Comparison of ENCODE assay signal across 9 cellular contexts in the genomic region with DNA sequence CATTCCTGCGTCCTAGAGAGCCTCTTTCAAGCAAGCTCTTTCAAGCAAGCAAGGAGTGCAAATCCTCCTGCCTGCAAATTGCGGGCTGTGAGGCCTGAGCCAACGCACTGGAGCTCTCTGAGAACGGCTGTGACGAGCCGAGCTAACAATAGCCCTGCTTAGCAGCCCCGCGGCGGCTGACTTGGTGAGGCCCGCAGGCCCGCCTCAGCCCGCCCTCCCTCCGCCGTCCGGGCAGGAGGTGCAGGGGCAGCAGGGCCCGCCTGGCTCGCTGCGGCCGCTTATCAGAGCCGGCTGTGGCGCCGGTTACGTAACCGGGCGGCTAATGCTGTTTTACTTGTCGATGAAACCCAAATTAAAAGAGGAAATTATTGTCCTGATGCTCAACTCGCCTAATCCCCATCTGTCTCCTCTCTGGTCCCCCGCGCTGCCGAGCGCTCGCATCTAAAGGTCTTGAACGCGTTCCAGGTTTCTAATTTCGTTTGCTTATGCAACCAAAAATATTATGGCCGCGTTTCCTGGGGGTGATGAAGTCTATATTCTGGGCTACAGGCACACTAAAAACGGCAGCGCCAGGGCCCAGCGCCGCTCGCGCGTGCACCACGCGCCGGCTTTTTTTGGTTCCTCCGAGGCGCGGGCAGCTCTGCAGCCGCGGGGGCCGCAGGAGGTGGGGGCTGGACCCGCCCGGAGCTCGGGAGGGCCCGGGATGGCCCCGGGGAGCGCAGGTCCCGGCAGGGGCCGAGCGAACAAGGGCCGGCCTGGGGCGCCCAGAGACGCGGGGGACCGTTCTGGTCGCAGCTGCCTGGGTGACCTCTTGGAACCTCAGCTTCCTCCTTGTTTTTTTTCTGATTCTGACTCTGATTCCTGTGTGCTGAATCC.
DNase-seq lines count a peak whose midpoint lies in the region; ATAC-seq, FAIRE-seq and TF ChIP-seq lines count a peak whose summit lies in the region.
"Had no signal": no experiment of that assay in that cellular context is flagged by ENCODE, and none has a peak within 500 bp of the region (broad histone marks: within the 10 kb centered on the region; RNA-seq: fewer than 3 reads in every experiment).

No MANE protein-coding gene starts in this region.

- peak overlapping the region; percentile 77 for H3K27ac ChIP-seq in HepG2 (ENCODE audit: extremely low read length, insufficient read depth, low read length)

- peak; percentile 66 for FAIRE-seq in HepG2 (lab: Jason Lieb, UNC)
- FAIRE-seq: TTC549 had no signal

- H3K79me2 ChIP-seq in HepG2 (ENCODE audit: insufficient read depth, low read length): no peaks in the 10 kb centered on the region

- no peak for TF ChIP-seq RAD21 in HepG2 (CRISPR knock-in tag; IDR thresholded peaks at IDR 0.05)

- peak; percentile 59 for ATAC-seq in HG03045 (IDR thresholded peaks at IDR 0.05; ENCODE audit: unreplicated experiment)
- peak; percentile 89 for ATAC-seq in HepG2
- ATAC-seq in HG03378 (IDR thresholded peaks at IDR 0.05; ENCODE audit: unreplicated experiment): no peak

- no peak for TF ChIP-seq CTCF in HepG2 (CRISPR knock-in tag; IDR thresholded peaks at IDR 0.05)

- H3K36me3 Mint-ChIP-seq in activated CD4-positive, alpha-beta T cell treated with anti-CD3 and anti-CD28 coated beads, Interleukin-2, amount 10 ng/mL, durations not matched to agents 7 days and 5 days (ENCODE audit: low read depth): no peaks in the 10 kb centered on the region

- peak overlapping the region; percentile 71 for H2AFZ ChIP-seq in HepG2 (ENCODE audit: low read length)

- in situ Hi-C loops in HepG2 (cut with HindIII; ENCODE audit: extremely low pct_ligation_motif_present, low pct_unique_long_range_greater_than_20kb): no loop called here

- BruUV-seq in HepG2 (replicated peaks; lab: Mats Ljungman, UMichigan): TSS peak; percentile 74

- H3K27me3 Mint-ChIP-seq in activated CD4-positive, alpha-beta T cell treated with anti-CD3 and anti-CD28 coated beads, Interleukin-2, amount 10 ng/mL, durations not matched to agents 7 days and 5 days: peaks cover 17% of the 10 kb centered on the region

- peak overlapping the region; percentile 87 for H3K27ac Mint-ChIP-seq in activated CD4-positive, alpha-beta T cell treated with anti-CD3 and anti-CD28 coated beads, Interleukin-2, amount 10 ng/mL, durations not matched to agents 7 days and 5 days

- under 1% methylated on average over 42 of the region's 68 CpGs for WGBS in HepG2 (ENCODE audit: low lambda C conversion rate)

- DNase-seq in Daoy (ENCODE audit: low read depth) (peak; percentile 50), NCI-H510A treated with DMSO at 0.1 percent for 48 hours (lab: John Stamatoyannopoulos, UW) (peak; percentile 87), ecto neural progenitor cell (ENCODE audit: low spot score) (peak; percentile 91), HepG2 (ENCODE audit: low spot score) (peak; percentile 77)
- DNase-seq in activated CD4-positive, alpha-beta T cell treated with anti-CD3 and anti-CD28 coated beads, Interleukin-2, amount 10 ng/mL, durations not matched to agents 7 days and 5 days: peak; percentile 45
- DNase-seq in stimulated activated CD4-positive, alpha-beta T cell treated with anti-CD3 and anti-CD28 coated beads, Interleukin-1b, Interleukin-23, amount 100 ng/mL, for 24 hours (ENCODE audit: low read depth in 4 of 4, low spot score in 1 of 4): peak in 3 of 4 experiments; percentile 14 to 32 (median 24)

- no peaks in the 10 kb centered on the region for H3K36me3 ChIP-seq in HepG2 (replicated peaks in 1 of 2; ENCODE audit: control insufficient read depth in 1 of 2, insufficient read depth in 2 of 2, low read length in 2 of 2)

- no peaks in the 10 kb centered on the region for H3K9me3 ChIP-seq in HepG2 (ENCODE audit: low read length)

- peaks cover 31% of the 10 kb centered on the region for H3K4me1 Mint-ChIP-seq in activated CD4-positive, alpha-beta T cell treated with anti-CD3 and anti-CD28 coated beads, Interleukin-2, amount 10 ng/mL, durations not matched to agents 7 days and 5 days

- H3K9ac ChIP-seq in HepG2 (ENCODE audit: insufficient read depth, low read depth, low read length): peak overlapping the region; percentile 69

- POLR2A ChIA-PET in activated CD4-positive, alpha-beta T cell treated with anti-CD3 and anti-CD28 coated beads, Interleukin-2, amount 10 ng/mL, durations not matched to agents 7 days and 5 days (lab: Charles Lee): interaction anchor here (0.7 to 1.2 kb wide), 2 partner anchors 65 to 67 kb away, joined by 3 read pairs; a partner anchor contains a TSS
- POLR2A ChIA-PET in HepG2 (lab: Yijun Ruan, JAX): interaction anchor here (0.6 to 2.9 kb wide), 18 partner anchors 8 to 784 kb away, joined by 3 to 73 read pairs (median 10); a partner anchor contains a TSS

- intact Hi-C loops in HepG2 (cut with micrococcal nuclease; ENCODE audit: unreplicated experiment): loop anchor here (1.0 to 2.0 kb wide), 2 partner anchors 12 to 14 kb away; no protein-coding TSS in a partner anchor

- no peak for TF ChIP-seq EP300 in HepG2 (IDR thresholded peaks at IDR 0.05; ENCODE audit: low read depth in 2 of 2, low read length in 2 of 2)
- no peak for TF ChIP-seq EP300 in HepG2 (CRISPR knock-in tag; IDR thresholded peaks at IDR 0.05; ENCODE audit: borderline replicate concordance)

- no peaks in the 10 kb centered on the region for H4K20me1 ChIP-seq in HepG2 (ENCODE audit: insufficient read depth, low read length)

- H3K4me3 Mint-ChIP-seq in activated CD4-positive, alpha-beta T cell treated with anti-CD3 and anti-CD28 coated beads, Interleukin-2, amount 10 ng/mL, durations not matched to agents 7 days and 5 days: peak overlapping the region; percentile 64

- peaks cover 74% of the 10 kb centered on the region for H3K4me1 ChIP-seq in HepG2 (ENCODE audit: insufficient read depth, low read length)

- CTCF ChIA-PET in activated CD4-positive, alpha-beta T cell treated with anti-CD3 and anti-CD28 coated beads, Interleukin-2, amount 10 ng/mL, durations not matched to agents 7 days and 5 days (lab: Charles Lee): interaction anchor here (0.8 to 1.2 kb wide), 6 partner anchors 9 to 148 kb away, joined by 3 to 6 read pairs (median 3); no protein-coding TSS in a partner anchor
- CTCF ChIA-PET in HepG2 (lab: Yijun Ruan, JAX; ENCODE audit: low intra/inter-chr PET ratio, low total read pairs): no interaction called here

- H3K9me3 Mint-ChIP-seq in activated CD4-positive, alpha-beta T cell treated with anti-CD3 and anti-CD28 coated beads, Interleukin-2, amount 10 ng/mL, durations not matched to agents 7 days and 5 days: no peaks in the 10 kb centered on the region

- H3K27me3 ChIP-seq in HepG2 (ENCODE audit: control insufficient read depth in 1 of 2, insufficient read depth in 2 of 2, low read length in 2 of 2): peaks cover 1 to 13% of the 10 kb centered on the region in 2 experiments; a peak in 2 of 5 replicates

- peak overlapping the region; percentile 60 to 85 (median 76) for H3K4me3 ChIP-seq in HepG2 (replicated peaks in 1 of 3; ENCODE audit: insufficient read depth in 1 of 3, low read depth in 2 of 3, low read length in 3 of 3)

- H3K4me2 ChIP-seq in HepG2 (ENCODE audit: low read depth, low read length): peak overlapping the region; percentile 96

- peak; percentile 48 to 55; a peak in 1 of 4 replicates for TF ChIP-seq POLR2A in HepG2 (IDR thresholded peaks at IDR 0.05; ENCODE audit: insufficient read depth in 1 of 2, low read depth in 2 of 2, low read length in 2 of 2)

TF ChIP-seq in HepG2, 621 proteins besides CTCF, POLR2A, EP300 and RAD21 (continues in another document):
- peak; percentile 78; the same call in 1 of the 2 replicates for TF ChIP-seq MTF2 (CRISPR knock-in tag; IDR thresholded peaks at IDR 0.05; ENCODE audit: borderline replicate concordance)
- no peak for TF ChIP-seq NFE2L1 (CRISPR knock-in tag; IDR thresholded peaks at IDR 0.05; ENCODE audit: borderline replicate concordance)
- TF ChIP-seq GATAD1 (CRISPR knock-in tag; IDR thresholded peaks at IDR 0.05): 0 out of 2 replicates have a peak, but pooled peaks have one; percentile 36
- TF ChIP-seq ZBTB8A (CRISPR knock-in tag; IDR thresholded peaks at IDR 0.05; ENCODE audit: borderline replicate concordance, low read depth): no peak
- no peak for TF ChIP-seq TCF7 (IDR thresholded peaks at IDR 0.05; ENCODE audit: low read depth)
- no peak for TF ChIP-seq PCBP1 (IDR thresholded peaks at IDR 0.05; ENCODE audit: borderline replicate concordance, low read depth, low read length)
- peak; percentile 69 for TF ChIP-seq BCL6 (CRISPR knock-in tag; IDR thresholded peaks at IDR 0.05)

Comparison
In these comparisons a context has a peak if more than half of its experiments do, and no peak if none do; other contexts are left out.
1. DNase-seq: peak in every context shown above with its lines; median percentile 91 in ecto neural progenitor cell; 87 in NCI-H510A treated with DMSO at 0.1 percent for 48 hours; 77 in HepG2; 50 in Daoy; 45 in activated CD4-positive, alpha-beta T cell treated with anti-CD3 and anti-CD28 coated beads, Interleukin-2, amount 10 ng/mL, durations not matched to agents 7 days and 5 days; 24 in stimulated activated CD4-positive, alpha-beta T cell treated with anti-CD3 and anti-CD28 coated beads, Interleukin-1b, Interleukin-23, amount 100 ng/mL, for 24 hours.